In the genomic region with DNA sequence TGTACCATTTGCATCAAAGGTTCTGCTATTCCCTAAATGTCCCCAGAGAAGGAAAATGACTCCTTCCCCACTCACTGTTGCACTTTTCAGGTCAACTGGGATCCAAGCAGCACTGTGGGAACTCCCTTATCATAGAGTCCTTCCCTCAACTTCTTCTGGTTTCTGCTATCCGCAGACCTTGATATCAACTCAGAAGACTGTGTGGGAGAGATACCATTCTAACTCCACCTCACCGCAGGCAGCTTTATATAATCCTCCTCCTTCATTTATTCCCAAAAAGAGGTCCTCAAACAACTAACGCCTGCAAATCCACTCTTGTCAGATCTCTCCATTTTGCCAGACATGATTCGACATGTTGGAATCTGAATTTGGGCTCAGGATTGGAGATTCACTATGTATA, we compare ENCODE assay signal across 22 cellular contexts. TPM values are rescaled to one million over a fixed set of nuclear protein-coding genes. Genes with fewer than 3 reads are reported as not detected.
"Had no signal": no experiment of that assay in that cellular context is flagged by ENCODE, and none has a peak within 500 bp of the region (broad histone marks: within the 10 kb centered on the region; RNA-seq: fewer than 3 reads in every experiment).

No MANE protein-coding gene starts in this region.

- H3K4me3 ChIP-seq: esophagus squamous epithelium, gastroesophageal sphincter, prostate gland, right lobe of liver, suprapubic skin, thyroid gland had no signal

- H3K27ac ChIP-seq: epithelial cell of prostate, esophagus squamous epithelium, gastroesophageal sphincter, parathyroid adenoma, prostate gland, right lobe of liver, suprapubic skin, thyroid gland had no signal

- H3K4me1 ChIP-seq: esophagus squamous epithelium, gastroesophageal sphincter, parathyroid adenoma, prostate gland, right lobe of liver, suprapubic skin, thyroid gland had no signal

- H3K36me3 ChIP-seq: esophagus squamous epithelium, gastroesophageal sphincter, prostate gland, right lobe of liver, suprapubic skin, thyroid gland had no signal

- FAIRE-seq: urothelium cell line had no signal

- DNase-seq: effector memory CD8-positive, alpha-beta T cell; esophagus squamous epithelium; foreskin fibroblast; naive thymus-derived CD4-positive, alpha-beta T cell; nephron progenitor cell; retina; right lobe of liver; stimulated activated CD4-positive, alpha-beta T cell treated with anti-CD3 and anti-CD28 coated beads, Interleukin-4, amount 100 ng/mL, for 1 hour; stimulated activated CD8-positive, alpha-beta memory T cell treated with anti-CD3 and anti-CD28 coated beads, Interleukin-4, amount 100 ng/mL, for 48 hours; stimulated activated naive CD8-positive, alpha-beta T cell treated with anti-CD3 and anti-CD28 coated beads, Interleukin-15, Interleukin-2, amounts not matched to agents 100 U/mL and 50 U/mL, for 24 hours; thyroid gland had no signal

- H3K79me2 ChIP-seq: parathyroid adenoma had no signal

- H3K4me1 Mint-ChIP-seq: nephron progenitor cell had no signal

- H3K4me3 Mint-ChIP-seq: effector memory CD8-positive, alpha-beta T cell; naive thymus-derived CD4-positive, alpha-beta T cell; nephron progenitor cell; stimulated activated effector memory CD8-positive, alpha-beta T cell treated with anti-CD3 and anti-CD28 coated beads, Interleukin-12 subunit alpha, Interleukin-12 subunit beta, amount 100 ng/mL, for 72 hours; type B pancreatic cell had no signal

- H3K27me3 ChIP-seq: right lobe of liver, thyroid gland had no signal

- H3K9me3 Mint-ChIP-seq: nephron progenitor cell; stimulated activated effector memory CD8-positive, alpha-beta T cell treated with anti-CD3 and anti-CD28 coated beads, Interleukin-12 subunit alpha, Interleukin-12 subunit beta, amount 100 ng/mL, for 72 hours; type B pancreatic cell had no signal

- H3K27ac Mint-ChIP-seq: effector memory CD8-positive, alpha-beta T cell; naive thymus-derived CD4-positive, alpha-beta T cell; nephron progenitor cell; stimulated activated effector memory CD8-positive, alpha-beta T cell treated with anti-CD3 and anti-CD28 coated beads, Interleukin-12 subunit alpha, Interleukin-12 subunit beta, amount 100 ng/mL, for 72 hours; type B pancreatic cell had no signal

- H3K36me3 Mint-ChIP-seq: stimulated activated effector memory CD8-positive, alpha-beta T cell treated with anti-CD3 and anti-CD28 coated beads, Interleukin-12 subunit alpha, Interleukin-12 subunit beta, amount 100 ng/mL, for 72 hours; type B pancreatic cell had no signal

- H2AFZ ChIP-seq: parathyroid adenoma had no signal

- ATAC-seq: effector memory CD8-positive, alpha-beta T cell; gastroesophageal sphincter; naive thymus-derived CD4-positive, alpha-beta T cell; right lobe of liver; stimulated activated effector memory CD8-positive, alpha-beta T cell treated with anti-CD3 and anti-CD28 coated beads, Interleukin-12 subunit alpha, Interleukin-12 subunit beta, amount 100 ng/mL, for 72 hours; stimulated activated naive CD8-positive, alpha-beta T cell treated with anti-CD3 and anti-CD28 coated beads, Interleukin-15, Interleukin-2, amounts not matched to agents 100 U/mL and 50 U/mL, for 24 hours had no signal

RNA-seq across cellular contexts. Expression of a gene that starts 27.3 kb away (rescaled TPM):
- total RNA-seq: esophagus squamous epithelium; gastroesophageal sphincter; lung microvascular endothelial cell; mesenteric fat pad; mononuclear cell; naive thymus-derived CD4-positive, alpha-beta T cell; suprapubic skin; thyroid gland had no signal
- polyA plus RNA-seq: naive thymus-derived CD4-positive, alpha-beta T cell had no signal

RNA-seq across cellular contexts. Expression of a gene that starts 42.1 kb away (rescaled TPM):
- total RNA-seq: mononuclear cell; naive thymus-derived CD4-positive, alpha-beta T cell had no signal
